In the genomic region with DNA sequence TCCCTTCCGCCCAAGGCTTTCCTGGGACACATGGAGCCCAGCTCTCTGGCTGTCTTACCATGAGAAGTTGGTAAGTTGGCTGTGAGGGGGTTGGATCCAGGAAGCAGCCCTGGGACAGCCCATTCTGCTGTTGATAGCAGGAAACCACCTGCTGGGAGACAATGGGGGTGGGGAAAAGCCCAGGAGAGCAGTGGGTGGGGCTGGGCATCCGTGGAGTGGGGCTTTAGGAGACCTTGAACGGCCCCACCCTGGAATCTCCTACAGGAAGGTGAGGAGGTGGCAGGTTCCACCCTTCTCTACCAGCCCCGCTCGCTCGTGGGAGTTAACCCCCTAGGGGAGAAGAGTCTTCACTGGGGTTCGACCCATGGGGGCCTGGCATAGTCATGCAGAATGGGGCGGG, we compare ENCODE assay signal across 2 cellular contexts.
TF ChIP-seq lines count a peak whose summit lies in the region.

No MANE protein-coding gene starts in this region.

TF ChIP-seq in GM12891, 5 proteins besides CTCF, POLR2A, EP300 and RAD21 (continued from another document):
- TF ChIP-seq TAF1 (IDR thresholded peaks at IDR 0.05; ENCODE audit: low read depth, low read length) (no peak), POU2F2 (IDR thresholded peaks at IDR 0.05; ENCODE audit: low read depth, low read length) (no peak)
TF ChIP-seq in GM12891: peak in this region for 0.

TF ChIP-seq in HepG2, 621 proteins besides CTCF, POLR2A, EP300 and RAD21:
- TF ChIP-seq, protein P1, sequence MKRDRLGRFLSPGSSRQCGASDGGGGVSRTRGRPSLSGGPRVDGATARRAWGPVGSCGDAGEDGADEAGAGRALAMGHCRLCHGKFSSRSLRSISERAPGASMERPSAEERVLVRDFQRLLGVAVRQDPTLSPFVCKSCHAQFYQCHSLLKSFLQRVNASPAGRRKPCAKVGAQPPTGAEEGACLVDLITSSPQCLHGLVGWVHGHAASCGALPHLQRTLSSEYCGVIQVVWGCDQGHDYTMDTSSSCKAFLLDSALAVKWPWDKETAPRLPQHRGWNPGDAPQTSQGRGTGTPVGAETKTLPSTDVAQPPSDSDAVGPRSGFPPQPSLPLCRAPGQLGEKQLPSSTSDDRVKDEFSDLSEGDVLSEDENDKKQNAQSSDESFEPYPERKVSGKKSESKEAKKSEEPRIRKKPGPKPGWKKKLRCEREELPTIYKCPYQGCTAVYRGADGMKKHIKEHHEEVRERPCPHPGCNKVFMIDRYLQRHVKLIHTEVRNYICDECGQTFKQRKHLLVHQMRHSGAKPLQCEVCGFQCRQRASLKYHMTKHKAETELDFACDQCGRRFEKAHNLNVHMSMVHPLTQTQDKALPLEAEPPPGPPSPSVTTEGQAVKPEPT (CRISPR knock-in tag; IDR thresholded peaks at IDR 0.05; ENCODE audit: low read depth), result no peak
- TF ChIP-seq GATAD2A (CRISPR knock-in tag; IDR thresholded peaks at IDR 0.05) (no peak), CEBPB (IDR thresholded peaks at IDR 0.05; ENCODE audit: borderline replicate concordance, low read depth, low read length) (no peak), ZFP36 (IDR thresholded peaks at IDR 0.05; ENCODE audit: borderline replicate concordance, low read depth, low read length, partially characterized antibody) (no peak), MXD4 (CRISPR knock-in tag; IDR thresholded peaks at IDR 0.05) (no peak)
